Comparison of ENCODE assay signal across 22 cellular contexts in the genomic region with DNA sequence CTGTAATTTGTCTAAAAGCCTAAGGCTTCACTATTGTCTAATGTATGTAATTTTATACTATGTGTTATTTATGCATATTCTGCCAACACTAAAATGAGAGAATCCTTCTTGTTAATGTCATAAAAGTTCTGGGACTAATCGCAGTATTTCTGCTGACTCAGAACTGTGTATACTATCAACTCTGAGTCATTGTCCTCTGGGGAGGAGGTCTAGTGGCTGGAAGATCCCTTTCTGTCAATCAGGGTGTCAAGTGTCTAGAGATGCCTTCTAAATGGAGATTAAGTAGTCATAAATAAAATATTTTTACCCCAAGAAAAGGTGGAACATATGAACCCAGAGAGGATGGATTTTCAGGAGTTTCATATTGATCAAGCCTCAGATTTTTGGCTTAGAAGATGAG.
"Had no signal": no experiment of that assay in that cellular context is flagged by ENCODE, and none has a peak within 500 bp of the region (broad histone marks: within the 10 kb centered on the region; RNA-seq: fewer than 3 reads in every experiment).

No MANE protein-coding gene starts in this region.

- H3K9me3 ChIP-seq: body of pancreas, lower lobe of right lung, neutrophil, suprapubic skin had no signal

- DNase-seq: activated CD4-positive, alpha-beta T cell treated with anti-CD3 and anti-CD28 coated beads, Interleukin-2, amount 50 U/mL, for 1 hour; activated CD8-positive, alpha-beta memory T cell treated with anti-CD3 and anti-CD28 coated beads for 24 hours; activated gamma-delta T cell treated with Interleukin-2 at 50 U/mL for 16 hours; amniotic stem cell; body of pancreas; effector CD4-positive, alpha-beta T cell; foreskin melanocyte; head of caudate nucleus; left cardiac atrium; lower lobe of right lung; naive thymus-derived CD4-positive, alpha-beta T cell; stimulated activated CD4-positive, alpha-beta T cell treated with anti-CD3 and anti-CD28 coated beads, Interleukin-4, amount 100 ng/mL, for 4 hours; stimulated activated CD8-positive, alpha-beta memory T cell treated with anti-CD3 and anti-CD28 coated beads, Interleukin-4, amount 100 ng/mL, for 48 hours; stimulated activated naive CD4-positive, alpha-beta T cell treated with Interleukin-2 at 50 U/mL for 16 hours; trophoblast cell had no signal

- H3K36me3 ChIP-seq: lower lobe of right lung, neutrophil, suprapubic skin had no signal

- H3K4me3 ChIP-seq: body of pancreas, coronary artery, lower lobe of right lung, smooth muscle cell, suprapubic skin had no signal

- H3K9me3 Mint-ChIP-seq: central memory CD8-positive, alpha-beta T cell had no signal

- H3K4me1 Mint-ChIP-seq: central memory CD8-positive, alpha-beta T cell; naive thymus-derived CD4-positive, alpha-beta T cell had no signal

- H3K27me3 Mint-ChIP-seq: activated naive CD8-positive, alpha-beta T cell; central memory CD8-positive, alpha-beta T cell; naive thymus-derived CD4-positive, alpha-beta T cell had no signal

- H3K36me3 Mint-ChIP-seq: activated naive CD8-positive, alpha-beta T cell had no signal

- H3K27ac Mint-ChIP-seq: activated naive CD8-positive, alpha-beta T cell; naive thymus-derived CD4-positive, alpha-beta T cell had no signal

- H3K27me3 ChIP-seq: body of pancreas, neutrophil, suprapubic skin had no signal

- ATAC-seq: body of pancreas; left cardiac atrium; lower lobe of right lung; naive thymus-derived CD4-positive, alpha-beta T cell had no signal

- H3K4me1 ChIP-seq: body of pancreas, lower lobe of right lung, suprapubic skin had no signal

- H3K27ac ChIP-seq: body of pancreas, coronary artery, lower lobe of right lung, neutrophil, suprapubic skin had no signal

- H3K4me3 Mint-ChIP-seq: activated naive CD8-positive, alpha-beta T cell; central memory CD8-positive, alpha-beta T cell; naive thymus-derived CD4-positive, alpha-beta T cell had no signal

- FAIRE-seq: endothelial cell of umbilical vein had no signal

- H3K4me2 ChIP-seq: smooth muscle cell had no signal
